In genomic region chr1:14576155-14576554, GRCh38 we compare ENCODE assay signal across 35 cellular contexts.
"Had no signal": no experiment of that assay in that cellular context is flagged by ENCODE, and none has a peak within 500 bp of the region (broad histone marks: within the 10 kb centered on the region; RNA-seq: fewer than 3 reads in every experiment).

No MANE protein-coding gene starts in this region.

- H3K27me3 ChIP-seq: MG63 had no signal

- H3K4me3 ChIP-seq: MG63 had no signal

- H3K36me3 ChIP-seq: MG63 had no signal

- DNase-seq: MG63, MM.1S, MV-4-11, NCI-H1048, NCI-H1092, NCI-H1092 treated with DMSO at 0.1 percent for 48 hours, NCI-H1105, NCI-H1105 treated with DMSO at 0.1 percent for 48 hours, NCI-H1417, NCI-H1417 treated with DMSO at 0.1 percent for 48 hours, NCI-H1436, NCI-H1436 treated with DMSO at 0.1 percent for 48 hours, NCI-H146, NCI-H1694, NCI-H1694 treated with DMSO at 0.1 percent for 48 hours, NCI-H187, NCI-H187 treated with DMSO at 0.1 percent for 48 hours, NCI-H1930, NCI-H2029, NCI-H2029 treated with DMSO at 0.1 percent for 48 hours, NCI-H2081, NCI-H2081 treated with DMSO at 0.1 percent for 48 hours, NCI-H2107, NCI-H2171, NCI-H2171 treated with DMSO at 0.1 percent for 48 hours, NCI-H2227 treated with DMSO at 0.1 percent for 48 hours, NCI-H226, NCI-H345, NCI-H446, NCI-H446 treated with DMSO at 0.1 percent for 48 hours, NCI-H510A, NCI-H510A treated with DMSO at 0.1 percent for 48 hours, NCI-H524, NCI-H524 treated with DMSO at 0.1 percent for 48 hours, NCI-H526 had no signal
